Comparison of ENCODE assay signal across 23 cellular contexts in genomic region chr15:62112051-62112450, GRCh38. TPM values are rescaled to one million over a fixed set of nuclear protein-coding genes. Genes with fewer than 3 reads are reported as not detected.
DNase-seq lines count a peak whose midpoint lies in the region; ATAC-seq, FAIRE-seq and TF ChIP-seq lines count a peak whose summit lies in the region.
"Had no signal": no experiment of that assay in that cellular context is flagged by ENCODE, and none has a peak within 500 bp of the region (broad histone marks: within the 10 kb centered on the region; RNA-seq: fewer than 3 reads in every experiment).

No MANE protein-coding gene starts in this region.

- ATAC-seq in RWPE2 (ENCODE audit: low read depth) (no peak), HG02852 (IDR thresholded peaks at IDR 0.05; ENCODE audit: unreplicated experiment) (no peak), GM19467 (IDR thresholded peaks at IDR 0.05; ENCODE audit: unreplicated experiment) (no peak)

- H3K4me1 ChIP-seq in RWPE2 (ENCODE audit: insufficient read depth, poor library complexity, severe bottlenecking) = peaks cover 39% of the 10 kb centered on the region
- peaks cover 47% of the 10 kb centered on the region for H3K4me1 ChIP-seq in keratinocyte (ENCODE audit: control insufficient read depth, extremely low read depth, insufficient read depth, low read length)

- TF ChIP-seq CTCF in 22Rv1 (IDR thresholded peaks at IDR 0.05) (no peak), RWPE2 (IDR thresholded peaks at IDR 0.05; ENCODE audit: poor library complexity, severe bottlenecking) (no peak), bronchial epithelial cell (IDR thresholded peaks at IDR 0.05; ENCODE audit: insufficient read depth, low read length, severe bottlenecking) (no peak), keratinocyte (optimal IDR thresholded peaks at IDR 0.05 in 1 of 3, IDR thresholded peaks at IDR 0.05 in 1 of 3, conservative IDR thresholded peaks at IDR 0.05 in 1 of 3; ENCODE audit: extremely low read depth in 1 of 3, insufficient read depth in 2 of 3, low read length in 3 of 3) (no peak)

- H3K27ac ChIP-seq in 22Rv1 (peak overlapping the region; percentile 69), RWPE2 (ENCODE audit: poor library complexity, severe bottlenecking) (peak overlapping the region; percentile 43), keratinocyte (ENCODE audit: control insufficient read depth, insufficient read depth, low read length) (peak overlapping the region; percentile 74)
- H3K27ac ChIP-seq: BLaER1 treated with 17β-estradiol and CSF1 and Interleukin-3, amounts not matched to agents 10 nM and 100 nM had no signal

- H4K20me1 ChIP-seq in keratinocyte (ENCODE audit: control insufficient read depth, extremely low read depth, insufficient read depth, low read length) = no peaks in the 10 kb centered on the region
- H4K20me1 ChIP-seq: BLaER1 treated with 17β-estradiol and CSF1 and Interleukin-3, amounts not matched to agents 10 nM and 100 nM had no signal

- dilution Hi-C loops in keratinocyte (cut with MboI; ENCODE audit: extremely low pct_ligation_motif_present, low sequenced_read_pairs) = no loop called here

- DNase-seq in RWPE2 (ENCODE audit: low spot score) (no peak), bronchial epithelial cell (ENCODE audit: low read depth) (peak; percentile 52), keratinocyte (ENCODE audit: low read depth, low spot score) (no peak), NCI-H1092 treated with DMSO at 0.1 percent for 48 hours (lab: John Stamatoyannopoulos, UW) (no peak), cerebellum (ENCODE audit: low spot score) (no peak)
- DNase-seq: CD8-positive, alpha-beta memory T cell; KG1; MV-4-11; NCI-H1417; NCI-H187; NCI-H2227 treated with DMSO at 0.1 percent for 48 hours; NCI-H510A treated with DMSO at 0.1 percent for 48 hours; NCI-H82; OCI-M1; RPMI8226; SIG-M5 had no signal

- H3K9me1 ChIP-seq in keratinocyte (ENCODE audit: control insufficient read depth, extremely low read depth, insufficient read depth, low read length) = peaks cover 3% of the 10 kb centered on the region

- H3K9me3 ChIP-seq in RWPE2 (ENCODE audit: severe bottlenecking) (no peaks in the 10 kb centered on the region), keratinocyte (ENCODE audit: control insufficient read depth, low read depth, low read length) (no peaks in the 10 kb centered on the region)
- H3K9me3 ChIP-seq: BLaER1 treated with 17β-estradiol and CSF1 and Interleukin-3, amounts not matched to agents 10 nM and 100 nM had no signal

- H3K9ac ChIP-seq in keratinocyte (ENCODE audit: control insufficient read depth, extremely low read depth, insufficient read depth, low read length) = no peak overlapping the region
- H3K9ac ChIP-seq: BLaER1 treated with 17β-estradiol and CSF1 and Interleukin-3, amounts not matched to agents 10 nM and 100 nM had no signal

- H3K27me3 ChIP-seq in RWPE2 (ENCODE audit: insufficient read depth, poor library complexity, severe bottlenecking) (no peaks in the 10 kb centered on the region), bronchial epithelial cell (ENCODE audit: control insufficient read depth, insufficient read depth, low read length) (no peaks in the 10 kb centered on the region), keratinocyte (ENCODE audit: control insufficient read depth, extremely low read depth, insufficient read depth, low read length) (no peaks in the 10 kb centered on the region)
- H3K27me3 ChIP-seq: BLaER1 treated with 17β-estradiol and CSF1 and Interleukin-3, amounts not matched to agents 10 nM and 100 nM had no signal

- H2AFZ ChIP-seq in keratinocyte (ENCODE audit: control insufficient read depth, low read length) = no peak overlapping the region

- H3K36me3 ChIP-seq in RWPE2 (ENCODE audit: low read depth) = no peaks in the 10 kb centered on the region
- no peaks in the 10 kb centered on the region for H3K36me3 ChIP-seq in bronchial epithelial cell (ENCODE audit: control insufficient read depth, insufficient read depth, low read length)
- no peaks in the 10 kb centered on the region for H3K36me3 ChIP-seq in keratinocyte (ENCODE audit: control insufficient read depth in 2 of 2, extremely low read depth in 1 of 2, insufficient read depth in 2 of 2, low read length in 2 of 2)
- H3K36me3 ChIP-seq: BLaER1 treated with 17β-estradiol and CSF1 and Interleukin-3, amounts not matched to agents 10 nM and 100 nM had no signal

- peak overlapping the region; percentile 63 for H3K4me2 ChIP-seq in keratinocyte (ENCODE audit: control insufficient read depth, extremely low read depth, insufficient read depth, low read depth, low read length)

- H3K79me2 ChIP-seq in keratinocyte (ENCODE audit: control insufficient read depth, insufficient read depth, low read length) = no peaks in the 10 kb centered on the region

- H3K4me3 ChIP-seq in RWPE2 (ENCODE audit: severe bottlenecking) (no peak overlapping the region), bronchial epithelial cell (ENCODE audit: low read depth, low read length) (no peak overlapping the region), keratinocyte (ENCODE audit: control insufficient read depth in 2 of 3, extremely low read depth in 1 of 3, insufficient read depth in 2 of 3, low read depth in 1 of 3, low read length in 3 of 3) (no peak overlapping the region)
- H3K4me3 ChIP-seq: BLaER1 treated with 17β-estradiol and CSF1 and Interleukin-3, amounts not matched to agents 10 nM and 100 nM had no signal

- no peak for FAIRE-seq in bronchial epithelial cell (lab: Jason Lieb, UNC)
- peak; percentile 57 for FAIRE-seq in keratinocyte (lab: Jason Lieb, UNC)
- FAIRE-seq: A204.1, D721Med had no signal

RNA-seq across cellular contexts. Expression of gene C2CD4A, which starts 45.3 kb away (rescaled TPM):
- 0.53 and 1.3 TPM in 2 replicates for total RNA-seq in bronchial epithelial cell
- polyA plus RNA-seq in keratinocyte = not detected in 3 replicates
- not detected for polyA plus RNA-seq in keratinocyte (2011; ENCODE audit: low read depth)
- polyA plus RNA-seq in keratinocyte (2011; cell fraction: cytosol; rRNA removed) = not detected in 2 replicates
- polyA plus RNA-seq in keratinocyte (2011; cell fraction: nucleus; rRNA removed) = 0.04 TPM in 1 of 2 replicates, not detected in the other
- not detected in 2 replicates for polyA plus RNA-seq in keratinocyte (2012; ENCODE audit: low replicate concordance)
- 0.06 TPM in 1 of 3 replicates, not detected in the others for polyA minus RNA-seq in keratinocyte
- not detected for polyA minus RNA-seq in keratinocyte (2011; cell fraction: cytosol; rRNA and poly(A)+ RNA removed)
- polyA minus RNA-seq in keratinocyte (2011; cell fraction: nucleus; rRNA and poly(A)+ RNA removed) = not detected in 2 replicates
- 0.73 TPM for total RNA-seq in cerebellum
- total RNA-seq: H4 had no signal
- polyA plus RNA-seq: CD8-positive, alpha-beta memory T cell had no signal

RNA-seq across cellular contexts. Expression of gene VPS13C, which starts 51.8 kb away (rescaled TPM):
- total RNA-seq in bronchial epithelial cell (35.0 and 40.2 TPM in 2 replicates), cerebellum (150 TPM)
- 7.4 to 13.5 TPM (median 13.1 TPM) in 3 replicates for polyA plus RNA-seq in keratinocyte
- polyA plus RNA-seq in keratinocyte (2011; ENCODE audit: low read depth) = 5.2 TPM
- 3.2 and 4.3 TPM in 2 replicates for polyA plus RNA-seq in keratinocyte (2011; cell fraction: cytosol; rRNA removed)
- polyA plus RNA-seq in keratinocyte (2011; cell fraction: nucleus; rRNA removed) = 26.0 and 37.1 TPM in 2 replicates
- 8.0 and 9.4 TPM in 2 replicates for polyA plus RNA-seq in keratinocyte (2012; ENCODE audit: low replicate concordance)
- 11.5 to 62.8 TPM (median 50.2 TPM) in 3 replicates for polyA minus RNA-seq in keratinocyte
- polyA minus RNA-seq in keratinocyte (2011; cell fraction: cytosol; rRNA and poly(A)+ RNA removed) = 12.5 TPM
- polyA minus RNA-seq in keratinocyte (2011; cell fraction: nucleus; rRNA and poly(A)+ RNA removed) = 115 and 184 TPM in 2 replicates

RNA-seq across cellular contexts. Expression of gene C2CD4B, which starts 53.0 kb away (rescaled TPM):
- total RNA-seq in bronchial epithelial cell (0.26 TPM in 2 replicates), cerebellum (2.0 TPM)
- not detected in 3 replicates for polyA plus RNA-seq in keratinocyte
- polyA plus RNA-seq in keratinocyte (2011; ENCODE audit: low read depth) = not detected
- not detected in 2 replicates for polyA plus RNA-seq in keratinocyte (2011; cell fraction: cytosol; rRNA removed)
- polyA plus RNA-seq in keratinocyte (2011; cell fraction: nucleus; rRNA removed) = not detected in 2 replicates
- polyA plus RNA-seq in keratinocyte (2012; ENCODE audit: low replicate concordance) = not detected in 2 replicates
- not detected in 3 replicates for polyA minus RNA-seq in keratinocyte
- polyA minus RNA-seq in keratinocyte (2011; cell fraction: cytosol; rRNA and poly(A)+ RNA removed) = not detected
- polyA minus RNA-seq in keratinocyte (2011; cell fraction: nucleus; rRNA and poly(A)+ RNA removed) = not detected in 2 replicates
- total RNA-seq: H4 had no signal
- polyA plus RNA-seq: CD8-positive, alpha-beta memory T cell had no signal
